9 cellular contexts compared by ENCODE assay signal in genomic region chr17:59423137-59423703, GRCh38.
DNase-seq lines count a peak whose midpoint lies in the region; ATAC-seq and TF ChIP-seq lines count a peak whose summit lies in the region.
"Had no signal": no experiment of that assay in that cellular context is flagged by ENCODE, and none has a peak within 500 bp of the region (broad histone marks: within the 10 kb centered on the region; RNA-seq: fewer than 3 reads in every experiment).

No MANE protein-coding gene starts in this region.

- CTCF ChIA-PET in PC-9 (lab: Charles Lee): interaction anchor here (0.5 to 1.2 kb wide), 4 partner anchors 9 to 94 kb away, joined by 3 to 7 read pairs (median 4); no protein-coding TSS in a partner anchor

- no peaks in the 10 kb centered on the region for H3K9me2 ChIP-seq in PC-9 (ENCODE audit: insufficient read depth)

- TF ChIP-seq CTCF in PC-9 (conservative IDR thresholded peaks at IDR 0.05): no peak

- DNase-seq in AG08395 (ENCODE audit: low spot score) (peak; percentile 63), PC-9 (peak; percentile 24 to 91), myocyte (ENCODE audit: low read depth) (peak; percentile 62), HuH-7 (ENCODE audit: low spot score) (no peak)
- no peak for DNase-seq in central memory CD4-positive, alpha-beta T cell

- peak overlapping the region; percentile 59 for H3K4me2 ChIP-seq in PC-9

- H3K4me1 ChIP-seq in PC-9 (replicated peaks; ENCODE audit: insufficient read depth): peaks cover 30% of the 10 kb centered on the region

- H3K9me3 ChIP-seq in PC-9 (ENCODE audit: insufficient read depth, low read depth): no peaks in the 10 kb centered on the region

- H3K36me3 ChIP-seq in PC-9 (ENCODE audit: low read depth): no peaks in the 10 kb centered on the region

- H3K27me3 ChIP-seq in PC-9 (ENCODE audit: insufficient read depth, low read depth): no peaks in the 10 kb centered on the region

- POLR2A ChIA-PET in PC-9 (lab: Charles Lee; ENCODE audit: unreplicated experiment): interaction anchor here (0.6 to 0.7 kb wide), 3 partner anchors 61 to 390 kb away, joined by 3 to 5 read pairs (median 4); no protein-coding TSS in a partner anchor

- ATAC-seq in esophagus mucosa: peak; percentile 65
- ATAC-seq in HG03095 (IDR thresholded peaks at IDR 0.05; ENCODE audit: unreplicated experiment): no peak
- ATAC-seq in HG03039 (IDR thresholded peaks at IDR 0.05; ENCODE audit: unreplicated experiment): no peak

- intact Hi-C loops in PC-9 (cut with micrococcal nuclease; ENCODE audit: unreplicated experiment): no loop called here

- H4K20me1 ChIP-seq in PC-9 (ENCODE audit: insufficient read depth): no peaks in the 10 kb centered on the region

- peak overlapping the region; percentile 79 for H3K27ac ChIP-seq in PC-9
- H3K27ac ChIP-seq: SK-N-MC had no signal

- H3K4me3 ChIP-seq in PC-9: peak overlapping the region; percentile 18; the same call in 1 of the 2 replicates
- H3K4me3 ChIP-seq: SK-N-MC had no signal

- peaks cover 26% of the 10 kb centered on the region; the same call in 1 of the 2 replicates for H3F3A ChIP-seq in PC-9 (ENCODE audit: insufficient read depth, low read depth)

- H3K79me2 ChIP-seq in PC-9 (ENCODE audit: low read depth): no peaks in the 10 kb centered on the region

- BruUV-seq in PC-9 (replicated peaks; lab: Mats Ljungman, UMichigan): no TSS peak

- peak overlapping the region; percentile 72 for H2AFZ ChIP-seq in PC-9

Comparison
In these comparisons a context has a peak if more than half of its experiments do, and no peak if none do; other contexts are left out.
1. DNase-seq: peak in AG08395 (single experiment), PC-9 (2 of 2) and myocyte (single experiment); none in HuH-7 (single experiment) and central memory CD4-positive, alpha-beta T cell (single experiment).